1 cellular context compared by ENCODE assay signal in genomic region chr1:3366181-3367051, GRCh38.
A peak's percentile ranks its signal among the peaks of the same experiment; 100 is the strongest.
TF ChIP-seq lines count a peak whose summit lies in the region.

No MANE protein-coding gene starts in this region.

TF ChIP-seq in HepG2, 621 proteins besides CTCF, POLR2A, EP300 and RAD21 (continued from another document):
- no peak for TF ChIP-seq THRA (CRISPR knock-in tag; IDR thresholded peaks at IDR 0.05; ENCODE audit: borderline replicate concordance)
- TF ChIP-seq ZNF597 (CRISPR knock-in tag; IDR thresholded peaks at IDR 0.05): no peak
- peak; percentile 47; the same call in 1 of the 2 replicates for TF ChIP-seq ZBTB33 (CRISPR knock-in tag; IDR thresholded peaks at IDR 0.05)
- TF ChIP-seq KLF13 (CRISPR knock-in tag; IDR thresholded peaks at IDR 0.05): no peak
- TF ChIP-seq MIXL1 (CRISPR knock-in tag; IDR thresholded peaks at IDR 0.05): no peak
- no peak for TF ChIP-seq HNF4A (CRISPR knock-in tag; IDR thresholded peaks at IDR 0.05)
- peak; percentile 29; the same call in 1 of the 2 replicates for TF ChIP-seq SOX13 (IDR thresholded peaks at IDR 0.05)
- peak in 1 of 2 experiments; percentile 70; a peak in 1 of 4 replicates for TF ChIP-seq SOX13 (CRISPR knock-in tag; conservative IDR thresholded peaks at IDR 0.05 in 1 of 2, IDR thresholded peaks at IDR 0.05 in 1 of 2)
- TF ChIP-seq ZNF30 (CRISPR knock-in tag; IDR thresholded peaks at IDR 0.05): no peak
- no peak for TF ChIP-seq ZNF180 (CRISPR knock-in tag; IDR thresholded peaks at IDR 0.05; ENCODE audit: borderline replicate concordance, low read depth)
- no peak for TF ChIP-seq PLRG1 (conservative IDR thresholded peaks at IDR 0.05)
- TF ChIP-seq SOX5 (CRISPR knock-in tag; IDR thresholded peaks at IDR 0.05; ENCODE audit: borderline replicate concordance): peak; percentile 81; the same call in 1 of the 2 replicates
- no peak for TF ChIP-seq ZNF570 (CRISPR knock-in tag; IDR thresholded peaks at IDR 0.05; ENCODE audit: borderline replicate concordance)
- no peak for TF ChIP-seq AGO2 (optimal IDR thresholded peaks at IDR 0.05; ENCODE audit: low read depth, low read length)
- no peak for TF ChIP-seq HNF1B (CRISPR knock-in tag; IDR thresholded peaks at IDR 0.05)
- 0 out of 2 replicates have a peak, but pooled peaks have one; percentile 15 for TF ChIP-seq GATAD2A (CRISPR knock-in tag; IDR thresholded peaks at IDR 0.05)
- no peak for TF ChIP-seq SOX6 (IDR thresholded peaks at IDR 0.05)
- peak; percentile 65 for TF ChIP-seq SOX6 (CRISPR knock-in tag; IDR thresholded peaks at IDR 0.05)
- TF ChIP-seq MTF1 (CRISPR knock-in tag; IDR thresholded peaks at IDR 0.05): no peak
